In genomic region chr3:143217283-143217682, GRCh38 we compare ENCODE assay signal across 20 cellular contexts.
DNase-seq lines count a peak whose midpoint lies in the region; ATAC-seq and TF ChIP-seq lines count a peak whose summit lies in the region.
"Had no signal": no experiment of that assay in that cellular context is flagged by ENCODE, and none has a peak within 500 bp of the region (broad histone marks: within the 10 kb centered on the region; RNA-seq: fewer than 3 reads in every experiment).

No MANE protein-coding gene starts in this region.

- no peaks in the 10 kb centered on the region for H3K27me3 Mint-ChIP-seq in activated CD8-positive, alpha-beta T cell treated with anti-CD3 and anti-CD28 coated beads for 36 hours
- no peaks in the 10 kb centered on the region for H3K27me3 Mint-ChIP-seq in activated CD8-positive, alpha-beta T cell treated with anti-CD3 and anti-CD28 coated beads, Interleukin-2, amount 10 ng/mL, durations not matched to agents 7 days and 5 days (ENCODE audit: low read depth)
- H3K27me3 Mint-ChIP-seq in activated naive CD8-positive, alpha-beta T cell treated with anti-CD3 and anti-CD28 coated beads, Interleukin-2, amount 10 ng/mL, durations not matched to agents 7 days and 5 days: no peaks in the 10 kb centered on the region
- H3K27me3 Mint-ChIP-seq in nephron (ENCODE audit: low read depth): no peaks in the 10 kb centered on the region
- H3K27me3 Mint-ChIP-seq: type B pancreatic cell had no signal

- intact Hi-C loops in activated CD8-positive, alpha-beta T cell treated with anti-CD3 and anti-CD28 coated beads for 36 hours (cut with micrococcal nuclease): no loop called here
- intact Hi-C loops in adrenal gland (cut with DNase I) (no loop called here), PC-9 (cut with micrococcal nuclease; ENCODE audit: unreplicated experiment) (no loop called here)

- H3K9ac ChIP-seq in DND-41 (ENCODE audit: low read depth, low read length): peak overlapping the region; percentile 58
- H3K9ac ChIP-seq: neural progenitor cell had no signal

- H3K4me2 ChIP-seq in DND-41 (ENCODE audit: insufficient read depth, low read length) (peak overlapping the region; percentile 62), PC-9 (no peak overlapping the region)
- H3K4me2 ChIP-seq: neural progenitor cell had no signal

- peaks cover 22% of the 10 kb centered on the region for H3K4me1 Mint-ChIP-seq in activated CD8-positive, alpha-beta T cell treated with anti-CD3 and anti-CD28 coated beads for 36 hours (ENCODE audit: low read depth)
- peaks cover 15% of the 10 kb centered on the region for H3K4me1 Mint-ChIP-seq in activated CD8-positive, alpha-beta T cell treated with anti-CD3 and anti-CD28 coated beads, Interleukin-2, amount 10 ng/mL, durations not matched to agents 7 days and 5 days (ENCODE audit: low read depth)
- peaks cover 13% of the 10 kb centered on the region for H3K4me1 Mint-ChIP-seq in activated naive CD8-positive, alpha-beta T cell treated with anti-CD3 and anti-CD28 coated beads, Interleukin-2, amount 10 ng/mL, durations not matched to agents 7 days and 5 days
- H3K4me1 Mint-ChIP-seq in nephron: peaks cover 25% of the 10 kb centered on the region

- no peak for ATAC-seq in activated CD8-positive, alpha-beta T cell treated with anti-CD3 and anti-CD28 coated beads for 36 hours
- no peak for ATAC-seq in activated CD8-positive, alpha-beta T cell treated with anti-CD3 and anti-CD28 coated beads, Interleukin-2, amount 10 ng/mL, durations not matched to agents 7 days and 5 days
- peak; percentile 18; the same call in 1 of the 3 replicates for ATAC-seq in DND-41 (ENCODE audit: insufficient read depth, low read depth)
- ATAC-seq in activated naive CD8-positive, alpha-beta T cell treated with anti-CD3 and anti-CD28 coated beads, Interleukin-2, amount 10 ng/mL, durations not matched to agents 7 days and 5 days (ENCODE audit: low read depth): no peak

- no peaks in the 10 kb centered on the region for H3K36me3 Mint-ChIP-seq in activated CD8-positive, alpha-beta T cell treated with anti-CD3 and anti-CD28 coated beads for 36 hours (ENCODE audit: low read depth)
- H3K36me3 Mint-ChIP-seq in activated CD8-positive, alpha-beta T cell treated with anti-CD3 and anti-CD28 coated beads, Interleukin-2, amount 10 ng/mL, durations not matched to agents 7 days and 5 days (ENCODE audit: low read depth): no peaks in the 10 kb centered on the region
- no peaks in the 10 kb centered on the region for H3K36me3 Mint-ChIP-seq in activated naive CD8-positive, alpha-beta T cell treated with anti-CD3 and anti-CD28 coated beads, Interleukin-2, amount 10 ng/mL, durations not matched to agents 7 days and 5 days
- H3K36me3 Mint-ChIP-seq in nephron (ENCODE audit: low read depth): no peaks in the 10 kb centered on the region
- H3K36me3 Mint-ChIP-seq: neural progenitor cell, type B pancreatic cell had no signal

- no peaks in the 10 kb centered on the region for H3K27me3 ChIP-seq in DND-41 (ENCODE audit: insufficient read depth, low read length, poor library complexity)
- H3K27me3 ChIP-seq in adrenal gland: no peaks in the 10 kb centered on the region
- peaks cover 1% of the 10 kb centered on the region; the same call in 1 of the 2 replicates for H3K27me3 ChIP-seq in PC-9 (ENCODE audit: insufficient read depth, low read depth)
- H3K27me3 ChIP-seq: neural progenitor cell had no signal

- H3K4me3 Mint-ChIP-seq in activated CD8-positive, alpha-beta T cell treated with anti-CD3 and anti-CD28 coated beads for 36 hours: peak overlapping the region; percentile 63
- no peak overlapping the region for H3K4me3 Mint-ChIP-seq in activated CD8-positive, alpha-beta T cell treated with anti-CD3 and anti-CD28 coated beads, Interleukin-2, amount 10 ng/mL, durations not matched to agents 7 days and 5 days
- H3K4me3 Mint-ChIP-seq in activated naive CD8-positive, alpha-beta T cell treated with anti-CD3 and anti-CD28 coated beads, Interleukin-2, amount 10 ng/mL, durations not matched to agents 7 days and 5 days: peak overlapping the region; percentile 74
- H3K4me3 Mint-ChIP-seq in nephron: no peak overlapping the region
- H3K4me3 Mint-ChIP-seq: neural progenitor cell, type B pancreatic cell had no signal

- CTCF ChIA-PET in activated CD8-positive, alpha-beta T cell treated with anti-CD3 and anti-CD28 coated beads for 36 hours (lab: Charles Lee): interaction anchor here (0.7 to 1.5 kb wide), 5 partner anchors 10 to 217 kb away, joined by 3 to 4 read pairs (median 3); no protein-coding TSS in a partner anchor
- CTCF ChIA-PET in activated CD8-positive, alpha-beta T cell treated with anti-CD3 and anti-CD28 coated beads, Interleukin-2, amount 10 ng/mL, durations not matched to agents 7 days and 5 days (lab: Charles Lee): interaction anchor here (1.3 to 1.4 kb wide), 2 partner anchors 76 to 82 kb away, joined by 3 to 6 read pairs; no protein-coding TSS in a partner anchor
- CTCF ChIA-PET in PC-9 (lab: Charles Lee): no interaction called here

- H3K79me2 ChIP-seq in DND-41 (ENCODE audit: insufficient read depth, low read length) (no peaks in the 10 kb centered on the region), PC-9 (ENCODE audit: low read depth) (no peaks in the 10 kb centered on the region)

- POLR2A ChIA-PET in activated CD8-positive, alpha-beta T cell treated with anti-CD3 and anti-CD28 coated beads for 36 hours (lab: Charles Lee): interaction anchor here (0.7 kb wide), 1 partner anchor 50 kb away, joined by 3 read pairs; no protein-coding TSS in a partner anchor
- POLR2A ChIA-PET in activated CD8-positive, alpha-beta T cell treated with anti-CD3 and anti-CD28 coated beads, Interleukin-2, amount 10 ng/mL, durations not matched to agents 7 days and 5 days (lab: Charles Lee): no interaction called here
- POLR2A ChIA-PET in activated naive CD8-positive, alpha-beta T cell treated with anti-CD3 and anti-CD28 coated beads, Interleukin-2, amount 10 ng/mL, durations not matched to agents 7 days and 5 days (lab: Charles Lee): no interaction called here
- POLR2A ChIA-PET in PC-9 (lab: Charles Lee; ENCODE audit: unreplicated experiment): no interaction called here

- no peak for TF ChIP-seq CTCF in activated CD8-positive, alpha-beta T cell treated with anti-CD3 and anti-CD28 coated beads for 36 hours (IDR thresholded peaks at IDR 0.05)
- TF ChIP-seq CTCF in DND-41 (IDR thresholded peaks at IDR 0.05; ENCODE audit: borderline replicate concordance, extremely low read depth, low read length, poor library complexity, severe bottlenecking) (no peak), nephron (IDR thresholded peaks at IDR 0.05; ENCODE audit: unreplicated experiment in 3 of 3) (no peak), adrenal gland (IDR thresholded peaks at IDR 0.05) (no peak), PC-9 (conservative IDR thresholded peaks at IDR 0.05) (no peak)

- TF ChIP-seq POLR2A in adrenal gland (IDR thresholded peaks at IDR 0.05): no peak

- H3K27ac ChIP-seq in DND-41 (ENCODE audit: low read length): peak overlapping the region; percentile 81
- no peak overlapping the region for H3K27ac ChIP-seq in adrenal gland
- H3K27ac ChIP-seq in PC-9: no peak overlapping the region
- H3K27ac ChIP-seq: neural progenitor cell, prostate gland had no signal

- peak overlapping the region; percentile 76 for H3K27ac Mint-ChIP-seq in activated CD8-positive, alpha-beta T cell treated with anti-CD3 and anti-CD28 coated beads for 36 hours
- no peak overlapping the region for H3K27ac Mint-ChIP-seq in activated CD8-positive, alpha-beta T cell treated with anti-CD3 and anti-CD28 coated beads, Interleukin-2, amount 10 ng/mL, durations not matched to agents 7 days and 5 days
- no peak overlapping the region for H3K27ac Mint-ChIP-seq in activated naive CD8-positive, alpha-beta T cell treated with anti-CD3 and anti-CD28 coated beads, Interleukin-2, amount 10 ng/mL, durations not matched to agents 7 days and 5 days
- H3K27ac Mint-ChIP-seq in nephron: peak overlapping the region; percentile 82 to 93 (median 86)

- H3F3A ChIP-seq in PC-9 (ENCODE audit: insufficient read depth, low read depth): no peaks in the 10 kb centered on the region

- H3K9me2 ChIP-seq in PC-9 (ENCODE audit: insufficient read depth): no peaks in the 10 kb centered on the region

- no peak for DNase-seq in activated CD8-positive, alpha-beta T cell treated with anti-CD3 and anti-CD28 coated beads for 36 hours
- DNase-seq in activated CD8-positive, alpha-beta T cell treated with anti-CD3 and anti-CD28 coated beads, Interleukin-2, amount 10 ng/mL, durations not matched to agents 7 days and 5 days: no peak
- DNase-seq in DND-41 (no peak), adrenal gland (no peak), PC-9 (no peak), ecto neural progenitor cell (ENCODE audit: low spot score) (no peak)
- no peak for DNase-seq in activated naive CD8-positive, alpha-beta T cell treated with anti-CD3 and anti-CD28 coated beads, Interleukin-2, amount 10 ng/mL, durations not matched to agents 7 days and 5 days
- DNase-seq: activated CD4-positive, alpha-beta T cell treated with anti-CD3 and anti-CD28 coated beads, Interleukin-2, amount 50 U/mL, for 48 hours; activated effector memory CD4-positive, alpha-beta T cell treated with anti-CD3 and anti-CD28 coated beads, Interleukin-2, amount 50 U/mL, for 16 hours; amygdala; C1 segment of cervical spinal cord; HCEC 1CT; NCI-H1092 treated with DMSO at 0.1 percent for 48 hours; NCI-H2029; NCI-H2227 treated with DMSO at 0.1 percent for 48 hours; T-helper 9 cell had no signal

- peak overlapping the region in 1 of 2 experiments; percentile 40; a peak in 1 of 4 replicates for H3K4me3 ChIP-seq in DND-41 (ENCODE audit: low read depth in 1 of 2, low read length in 2 of 2)
- no peak overlapping the region for H3K4me3 ChIP-seq in adrenal gland
- H3K4me3 ChIP-seq in PC-9: no peak overlapping the region
- H3K4me3 ChIP-seq: neural progenitor cell, prostate gland had no signal

- H3K36me3 ChIP-seq in DND-41 (ENCODE audit: insufficient read depth, low read length) (no peaks in the 10 kb centered on the region), adrenal gland (replicated peaks in 1 of 2) (no peaks in the 10 kb centered on the region), PC-9 (ENCODE audit: low read depth) (no peaks in the 10 kb centered on the region)
- H3K36me3 ChIP-seq: neural progenitor cell, prostate gland had no signal

- H3K9me3 ChIP-seq in DND-41 (ENCODE audit: insufficient read depth, low read length, severe bottlenecking) (no peaks in the 10 kb centered on the region), adrenal gland (replicated peaks in 1 of 3) (no peaks in the 10 kb centered on the region), PC-9 (ENCODE audit: insufficient read depth, low read depth) (no peaks in the 10 kb centered on the region)
- H3K9me3 ChIP-seq: prostate gland had no signal

- H4K20me1 ChIP-seq in DND-41 (ENCODE audit: insufficient read depth, low read length) (no peaks in the 10 kb centered on the region), PC-9 (ENCODE audit: insufficient read depth) (no peaks in the 10 kb centered on the region)

- H3K9me3 Mint-ChIP-seq in activated CD8-positive, alpha-beta T cell treated with anti-CD3 and anti-CD28 coated beads for 36 hours: no peaks in the 10 kb centered on the region
- H3K9me3 Mint-ChIP-seq in activated CD8-positive, alpha-beta T cell treated with anti-CD3 and anti-CD28 coated beads, Interleukin-2, amount 10 ng/mL, durations not matched to agents 7 days and 5 days (ENCODE audit: insufficient read depth): no peaks in the 10 kb centered on the region
- peaks cover 2% of the 10 kb centered on the region for H3K9me3 Mint-ChIP-seq in activated naive CD8-positive, alpha-beta T cell treated with anti-CD3 and anti-CD28 coated beads, Interleukin-2, amount 10 ng/mL, durations not matched to agents 7 days and 5 days
- H3K9me3 Mint-ChIP-seq in nephron: no peaks in the 10 kb centered on the region
- H3K9me3 Mint-ChIP-seq: neural progenitor cell, type B pancreatic cell had no signal

- H2AFZ ChIP-seq in DND-41 (ENCODE audit: low read depth, low read length) (peak overlapping the region; percentile 67), PC-9 (no peak overlapping the region)
- H2AFZ ChIP-seq: neural progenitor cell had no signal

- no TSS peak for BruUV-seq in PC-9 (replicated peaks; lab: Mats Ljungman, UMichigan)

- peaks cover 68% of the 10 kb centered on the region for H3K4me1 ChIP-seq in DND-41 (ENCODE audit: insufficient read depth, low read length)
- H3K4me1 ChIP-seq in adrenal gland (replicated peaks in 1 of 2): peaks cover 0 to 1% of the 10 kb centered on the region in 2 donors
- H3K4me1 ChIP-seq in PC-9 (replicated peaks; ENCODE audit: insufficient read depth): no peaks in the 10 kb centered on the region
- H3K4me1 ChIP-seq: prostate gland had no signal

Comparison
In these comparisons a context has a peak if more than half of its experiments do, and no peak if none do; other contexts are left out.
1. H3K27ac Mint-ChIP-seq: peak in activated CD8-positive, alpha-beta T cell treated with anti-CD3 and anti-CD28 coated beads for 36 hours (single experiment) and nephron (3 of 3); none in activated CD8-positive, alpha-beta T cell treated with anti-CD3 and anti-CD28 coated beads, Interleukin-2, amount 10 ng/mL, durations not matched to agents 7 days and 5 days (single experiment) and activated naive CD8-positive, alpha-beta T cell treated with anti-CD3 and anti-CD28 coated beads, Interleukin-2, amount 10 ng/mL, durations not matched to agents 7 days and 5 days (single experiment).
2. H3K4me3 Mint-ChIP-seq: peak in activated CD8-positive, alpha-beta T cell treated with anti-CD3 and anti-CD28 coated beads for 36 hours (single experiment) and activated naive CD8-positive, alpha-beta T cell treated with anti-CD3 and anti-CD28 coated beads, Interleukin-2, amount 10 ng/mL, durations not matched to agents 7 days and 5 days (single experiment); none in activated CD8-positive, alpha-beta T cell treated with anti-CD3 and anti-CD28 coated beads, Interleukin-2, amount 10 ng/mL, durations not matched to agents 7 days and 5 days (single experiment) and nephron (0 of 3).